ENCODE assay signal across 1 cellular context in the genomic region with DNA sequence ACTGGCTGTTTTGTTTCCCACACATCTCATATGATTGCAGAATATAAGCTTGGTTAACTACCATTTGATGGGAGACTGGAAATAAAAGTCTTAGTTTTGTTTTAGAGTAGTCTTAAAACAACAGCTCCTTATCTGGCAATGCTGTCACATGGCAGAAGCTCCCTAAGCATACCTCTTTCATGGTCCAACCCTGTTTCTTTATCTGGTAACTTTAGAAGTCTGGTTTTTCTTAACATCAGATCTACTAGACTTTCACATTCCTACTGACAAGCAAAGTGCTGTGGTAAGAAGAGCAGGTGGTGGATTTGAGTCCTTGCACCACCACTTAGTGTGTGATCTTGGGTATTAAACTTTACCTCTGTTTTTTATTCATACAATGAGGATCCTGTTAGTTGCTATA.
TF ChIP-seq lines count a peak whose summit lies in the region.

No MANE protein-coding gene starts in this region.

TF ChIP-seq in K562, 482 proteins besides CTCF, POLR2A, EP300 and RAD21:
- TF ChIP-seq MYC (IDR thresholded peaks at IDR 0.05; ENCODE audit: low read depth, low read length) (0 out of 2 replicates have a peak, but pooled peaks have one; percentile 25), MYC (CRISPR knock-in tag; IDR thresholded peaks at IDR 0.05; ENCODE audit: borderline replicate concordance, low read depth) (no peak), E2F5 (CRISPR knock-in tag; IDR thresholded peaks at IDR 0.05) (no peak), USF2 (CRISPR knock-in tag; IDR thresholded peaks at IDR 0.05) (no peak), SIN3A (IDR thresholded peaks at IDR 0.05; ENCODE audit: borderline replicate concordance in 2 of 2, control insufficient read depth in 1 of 2, low read depth in 2 of 2, low read length in 2 of 2) (no peak), MAX (CRISPR knock-in tag; IDR thresholded peaks at IDR 0.05) (no peak), SRF (CRISPR knock-in tag; IDR thresholded peaks at IDR 0.05) (peak in 1 of 2 experiments; percentile 42; a peak in 1 of 4 replicates), L3MBTL2 (IDR thresholded peaks at IDR 0.05) (peak; percentile 32; the same call in 1 of the 2 replicates), CBFA2T3 (IDR thresholded peaks at IDR 0.05) (0 out of 2 replicates have a peak, but pooled peaks have one; percentile 10)
- TF ChIP-seq, protein P1, sequence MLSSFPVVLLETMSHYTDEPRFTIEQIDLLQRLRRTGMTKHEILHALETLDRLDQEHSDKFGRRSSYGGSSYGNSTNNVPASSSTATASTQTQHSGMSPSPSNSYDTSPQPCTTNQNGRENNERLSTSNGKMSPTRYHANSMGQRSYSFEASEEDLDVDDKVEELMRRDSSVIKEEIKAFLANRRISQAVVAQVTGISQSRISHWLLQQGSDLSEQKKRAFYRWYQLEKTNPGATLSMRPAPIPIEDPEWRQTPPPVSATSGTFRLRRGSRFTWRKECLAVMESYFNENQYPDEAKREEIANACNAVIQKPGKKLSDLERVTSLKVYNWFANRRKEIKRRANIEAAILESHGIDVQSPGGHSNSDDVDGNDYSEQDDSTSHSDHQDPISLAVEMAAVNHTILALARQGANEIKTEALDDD (IDR thresholded peaks at IDR 0.05): peak; percentile 41; the same call in 1 of the 2 replicates
- TF ChIP-seq, protein P2, sequence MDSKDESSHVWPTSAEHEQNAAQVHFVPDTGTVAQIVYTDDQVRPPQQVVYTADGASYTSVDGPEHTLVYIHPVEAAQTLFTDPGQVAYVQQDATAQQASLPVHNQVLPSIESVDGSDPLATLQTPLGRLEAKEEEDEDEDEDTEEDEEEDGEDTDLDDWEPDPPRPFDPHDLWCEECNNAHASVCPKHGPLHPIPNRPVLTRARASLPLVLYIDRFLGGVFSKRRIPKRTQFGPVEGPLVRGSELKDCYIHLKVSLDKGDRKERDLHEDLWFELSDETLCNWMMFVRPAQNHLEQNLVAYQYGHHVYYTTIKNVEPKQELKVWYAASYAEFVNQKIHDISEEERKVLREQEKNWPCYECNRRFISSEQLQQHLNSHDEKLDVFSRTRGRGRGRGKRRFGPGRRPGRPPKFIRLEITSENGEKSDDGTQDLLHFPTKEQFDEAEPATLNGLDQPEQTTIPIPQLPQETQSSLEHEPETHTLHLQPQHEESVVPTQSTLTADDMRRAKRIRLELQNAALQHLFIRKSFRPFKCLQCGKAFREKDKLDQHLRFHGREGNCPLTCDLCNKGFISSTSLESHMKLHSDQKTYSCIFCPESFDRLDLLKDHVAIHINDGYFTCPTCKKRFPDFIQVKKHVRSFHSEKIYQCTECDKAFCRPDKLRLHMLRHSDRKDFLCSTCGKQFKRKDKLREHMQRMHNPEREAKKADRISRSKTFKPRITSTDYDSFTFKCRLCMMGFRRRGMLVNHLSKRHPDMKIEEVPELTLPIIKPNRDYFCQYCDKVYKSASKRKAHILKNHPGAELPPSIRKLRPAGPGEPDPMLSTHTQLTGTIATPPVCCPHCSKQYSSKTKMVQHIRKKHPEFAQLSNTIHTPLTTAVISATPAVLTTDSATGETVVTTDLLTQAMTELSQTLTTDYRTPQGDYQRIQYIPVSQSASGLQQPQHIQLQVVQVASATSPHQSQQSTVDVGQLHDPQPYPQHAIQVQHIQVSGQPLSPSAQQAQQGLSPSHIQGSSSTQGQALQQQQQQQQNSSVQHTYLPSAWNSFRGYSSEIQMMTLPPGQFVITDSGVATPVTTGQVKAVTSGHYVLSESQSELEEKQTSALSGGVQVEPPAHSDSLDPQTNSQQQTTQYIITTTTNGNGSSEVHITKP (IDR thresholded peaks at IDR 0.05; ENCODE audit: partially characterized antibody): peak; percentile 39
- TF ChIP-seq, protein P3, sequence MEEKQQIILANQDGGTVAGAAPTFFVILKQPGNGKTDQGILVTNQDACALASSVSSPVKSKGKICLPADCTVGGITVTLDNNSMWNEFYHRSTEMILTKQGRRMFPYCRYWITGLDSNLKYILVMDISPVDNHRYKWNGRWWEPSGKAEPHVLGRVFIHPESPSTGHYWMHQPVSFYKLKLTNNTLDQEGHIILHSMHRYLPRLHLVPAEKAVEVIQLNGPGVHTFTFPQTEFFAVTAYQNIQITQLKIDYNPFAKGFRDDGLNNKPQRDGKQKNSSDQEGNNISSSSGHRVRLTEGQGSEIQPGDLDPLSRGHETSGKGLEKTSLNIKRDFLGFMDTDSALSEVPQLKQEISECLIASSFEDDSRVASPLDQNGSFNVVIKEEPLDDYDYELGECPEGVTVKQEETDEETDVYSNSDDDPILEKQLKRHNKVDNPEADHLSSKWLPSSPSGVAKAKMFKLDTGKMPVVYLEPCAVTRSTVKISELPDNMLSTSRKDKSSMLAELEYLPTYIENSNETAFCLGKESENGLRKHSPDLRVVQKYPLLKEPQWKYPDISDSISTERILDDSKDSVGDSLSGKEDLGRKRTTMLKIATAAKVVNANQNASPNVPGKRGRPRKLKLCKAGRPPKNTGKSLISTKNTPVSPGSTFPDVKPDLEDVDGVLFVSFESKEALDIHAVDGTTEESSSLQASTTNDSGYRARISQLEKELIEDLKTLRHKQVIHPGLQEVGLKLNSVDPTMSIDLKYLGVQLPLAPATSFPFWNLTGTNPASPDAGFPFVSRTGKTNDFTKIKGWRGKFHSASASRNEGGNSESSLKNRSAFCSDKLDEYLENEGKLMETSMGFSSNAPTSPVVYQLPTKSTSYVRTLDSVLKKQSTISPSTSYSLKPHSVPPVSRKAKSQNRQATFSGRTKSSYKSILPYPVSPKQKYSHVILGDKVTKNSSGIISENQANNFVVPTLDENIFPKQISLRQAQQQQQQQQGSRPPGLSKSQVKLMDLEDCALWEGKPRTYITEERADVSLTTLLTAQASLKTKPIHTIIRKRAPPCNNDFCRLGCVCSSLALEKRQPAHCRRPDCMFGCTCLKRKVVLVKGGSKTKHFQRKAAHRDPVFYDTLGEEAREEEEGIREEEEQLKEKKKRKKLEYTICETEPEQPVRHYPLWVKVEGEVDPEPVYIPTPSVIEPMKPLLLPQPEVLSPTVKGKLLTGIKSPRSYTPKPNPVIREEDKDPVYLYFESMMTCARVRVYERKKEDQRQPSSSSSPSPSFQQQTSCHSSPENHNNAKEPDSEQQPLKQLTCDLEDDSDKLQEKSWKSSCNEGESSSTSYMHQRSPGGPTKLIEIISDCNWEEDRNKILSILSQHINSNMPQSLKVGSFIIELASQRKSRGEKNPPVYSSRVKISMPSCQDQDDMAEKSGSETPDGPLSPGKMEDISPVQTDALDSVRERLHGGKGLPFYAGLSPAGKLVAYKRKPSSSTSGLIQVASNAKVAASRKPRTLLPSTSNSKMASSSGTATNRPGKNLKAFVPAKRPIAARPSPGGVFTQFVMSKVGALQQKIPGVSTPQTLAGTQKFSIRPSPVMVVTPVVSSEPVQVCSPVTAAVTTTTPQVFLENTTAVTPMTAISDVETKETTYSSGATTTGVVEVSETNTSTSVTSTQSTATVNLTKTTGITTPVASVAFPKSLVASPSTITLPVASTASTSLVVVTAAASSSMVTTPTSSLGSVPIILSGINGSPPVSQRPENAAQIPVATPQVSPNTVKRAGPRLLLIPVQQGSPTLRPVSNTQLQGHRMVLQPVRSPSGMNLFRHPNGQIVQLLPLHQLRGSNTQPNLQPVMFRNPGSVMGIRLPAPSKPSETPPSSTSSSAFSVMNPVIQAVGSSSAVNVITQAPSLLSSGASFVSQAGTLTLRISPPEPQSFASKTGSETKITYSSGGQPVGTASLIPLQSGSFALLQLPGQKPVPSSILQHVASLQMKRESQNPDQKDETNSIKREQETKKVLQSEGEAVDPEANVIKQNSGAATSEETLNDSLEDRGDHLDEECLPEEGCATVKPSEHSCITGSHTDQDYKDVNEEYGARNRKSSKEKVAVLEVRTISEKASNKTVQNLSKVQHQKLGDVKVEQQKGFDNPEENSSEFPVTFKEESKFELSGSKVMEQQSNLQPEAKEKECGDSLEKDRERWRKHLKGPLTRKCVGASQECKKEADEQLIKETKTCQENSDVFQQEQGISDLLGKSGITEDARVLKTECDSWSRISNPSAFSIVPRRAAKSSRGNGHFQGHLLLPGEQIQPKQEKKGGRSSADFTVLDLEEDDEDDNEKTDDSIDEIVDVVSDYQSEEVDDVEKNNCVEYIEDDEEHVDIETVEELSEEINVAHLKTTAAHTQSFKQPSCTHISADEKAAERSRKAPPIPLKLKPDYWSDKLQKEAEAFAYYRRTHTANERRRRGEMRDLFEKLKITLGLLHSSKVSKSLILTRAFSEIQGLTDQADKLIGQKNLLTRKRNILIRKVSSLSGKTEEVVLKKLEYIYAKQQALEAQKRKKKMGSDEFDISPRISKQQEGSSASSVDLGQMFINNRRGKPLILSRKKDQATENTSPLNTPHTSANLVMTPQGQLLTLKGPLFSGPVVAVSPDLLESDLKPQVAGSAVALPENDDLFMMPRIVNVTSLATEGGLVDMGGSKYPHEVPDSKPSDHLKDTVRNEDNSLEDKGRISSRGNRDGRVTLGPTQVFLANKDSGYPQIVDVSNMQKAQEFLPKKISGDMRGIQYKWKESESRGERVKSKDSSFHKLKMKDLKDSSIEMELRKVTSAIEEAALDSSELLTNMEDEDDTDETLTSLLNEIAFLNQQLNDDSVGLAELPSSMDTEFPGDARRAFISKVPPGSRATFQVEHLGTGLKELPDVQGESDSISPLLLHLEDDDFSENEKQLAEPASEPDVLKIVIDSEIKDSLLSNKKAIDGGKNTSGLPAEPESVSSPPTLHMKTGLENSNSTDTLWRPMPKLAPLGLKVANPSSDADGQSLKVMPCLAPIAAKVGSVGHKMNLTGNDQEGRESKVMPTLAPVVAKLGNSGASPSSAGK (IDR thresholded peaks at IDR 0.05): peak; percentile 13; the same call in 1 of the 2 replicates
TF ChIP-seq in K562: peak in this region for 7.
